In genomic region chr15:37628507-37628906, GRCh38 we compare ENCODE assay signal across 7 cellular contexts.
"Had no signal": no experiment of that assay in that cellular context is flagged by ENCODE, and none has a peak within 500 bp of the region (broad histone marks: within the 10 kb centered on the region; RNA-seq: fewer than 3 reads in every experiment).

No MANE protein-coding gene starts in this region.

- H3K27ac ChIP-seq: HL-60, KMS-11 had no signal

- ATAC-seq: K562 had no signal

- FAIRE-seq: HTR-8/SVneo, K562 had no signal

- H3K4me2 ChIP-seq: KMS-11 had no signal

- DNase-seq: IMR-90, KBM-7, KG1 had no signal

- H3K4me3 ChIP-seq: K562 had no signal

- H3K9ac ChIP-seq: KMS-11 had no signal
